ENCODE assay signal across 26 cellular contexts in genomic region chr1:3660704-3661103, GRCh38. TPM values are rescaled to one million over a fixed set of nuclear protein-coding genes. Genes with fewer than 3 reads are reported as not detected.
DNase-seq lines count a peak whose midpoint lies in the region; ATAC-seq, FAIRE-seq and TF ChIP-seq lines count a peak whose summit lies in the region.
"Had no signal": no experiment of that assay in that cellular context is flagged by ENCODE, and none has a peak within 500 bp of the region (broad histone marks: within the 10 kb centered on the region; RNA-seq: fewer than 3 reads in every experiment).

No MANE protein-coding gene starts in this region.

- H3K4me1 Mint-ChIP-seq in activated CD8-positive, alpha-beta T cell treated with anti-CD3 and anti-CD28 coated beads for 36 hours (ENCODE audit: low read depth), result peaks cover 15% of the 10 kb centered on the region
- H3K4me1 Mint-ChIP-seq in activated CD8-positive, alpha-beta T cell treated with anti-CD3 and anti-CD28 coated beads, Interleukin-2, amount 10 ng/mL, durations not matched to agents 7 days and 5 days (ENCODE audit: low read depth), result peaks cover 12% of the 10 kb centered on the region
- peaks cover 15% of the 10 kb centered on the region for H3K4me1 Mint-ChIP-seq in stimulated activated effector memory CD8-positive, alpha-beta T cell treated with anti-CD3 and anti-CD28 coated beads, Interleukin-12 subunit alpha, Interleukin-12 subunit beta, amount 100 ng/mL, for 72 hours
- H3K4me1 Mint-ChIP-seq in CD4-positive, alpha-beta memory T cell, result peaks cover 0 to 1% (median 0%) of the 10 kb centered on the region in 4 donors

- CTCF ChIA-PET in activated CD8-positive, alpha-beta T cell treated with anti-CD3 and anti-CD28 coated beads for 36 hours (lab: Charles Lee), result interaction anchor here (0.9 to 1.4 kb wide), 3 partner anchors 15 to 208 kb away, joined by 3 read pairs; no protein-coding TSS in a partner anchor
- CTCF ChIA-PET in activated CD8-positive, alpha-beta T cell treated with anti-CD3 and anti-CD28 coated beads, Interleukin-2, amount 10 ng/mL, durations not matched to agents 7 days and 5 days (lab: Charles Lee), result no interaction called here
- CTCF ChIA-PET in OCI-LY7 (lab: Charles Lee; ENCODE audit: unreplicated experiment), result no interaction called here
- CTCF ChIA-PET in CD4-positive, alpha-beta memory T cell (lab: Charles Lee; ENCODE audit: partially characterized antibody), result no interaction called here

- no TSS peak for BruUV-seq in OCI-LY7 (replicated peaks; lab: Mats Ljungman, UMichigan)

- intact Hi-C loops in activated CD8-positive, alpha-beta T cell treated with anti-CD3 and anti-CD28 coated beads for 36 hours (cut with micrococcal nuclease), result no loop called here
- intact Hi-C loops in OCI-LY7 (cut with micrococcal nuclease; ENCODE audit: unreplicated experiment), result no loop called here
- intact Hi-C loops in CD4-positive, alpha-beta memory T cell (cut with micrococcal nuclease), result no loop called here

- no peaks in the 10 kb centered on the region for H3K36me3 ChIP-seq in OCI-LY7 (ENCODE audit: insufficient read depth, low read length)
- no peaks in the 10 kb centered on the region for H3K36me3 ChIP-seq in CD4-positive, alpha-beta memory T cell (ENCODE audit: insufficient read depth, low read length)
- H3K36me3 ChIP-seq: HAP-1, Peyer's patch, SJCRH30 had no signal

- POLR2A ChIA-PET in activated CD8-positive, alpha-beta T cell treated with anti-CD3 and anti-CD28 coated beads for 36 hours (lab: Charles Lee), result no interaction called here
- POLR2A ChIA-PET in activated CD8-positive, alpha-beta T cell treated with anti-CD3 and anti-CD28 coated beads, Interleukin-2, amount 10 ng/mL, durations not matched to agents 7 days and 5 days (lab: Charles Lee), result no interaction called here
- POLR2A ChIA-PET in OCI-LY7 (lab: Charles Lee), result no interaction called here
- POLR2A ChIA-PET in CD4-positive, alpha-beta memory T cell (lab: Charles Lee; ENCODE audit: partially characterized antibody), result no interaction called here

- H3K4me3 Mint-ChIP-seq in activated CD8-positive, alpha-beta T cell treated with anti-CD3 and anti-CD28 coated beads for 36 hours, result no peak overlapping the region
- no peak overlapping the region for H3K4me3 Mint-ChIP-seq in activated CD8-positive, alpha-beta T cell treated with anti-CD3 and anti-CD28 coated beads, Interleukin-2, amount 10 ng/mL, durations not matched to agents 7 days and 5 days
- no peak overlapping the region for H3K4me3 Mint-ChIP-seq in stimulated activated effector memory CD8-positive, alpha-beta T cell treated with anti-CD3 and anti-CD28 coated beads, Interleukin-12 subunit alpha, Interleukin-12 subunit beta, amount 100 ng/mL, for 72 hours
- no peak overlapping the region for H3K4me3 Mint-ChIP-seq in CD4-positive, alpha-beta memory T cell

- peak; percentile 61 for FAIRE-seq in GM19239 (lab: Jason Lieb, UNC)
- FAIRE-seq: A204.1, D721Med, HTR-8/SVneo had no signal

- H3K79me2 ChIP-seq in OCI-LY7 (ENCODE audit: insufficient read depth, low read depth, low read length), result no peaks in the 10 kb centered on the region

- peaks cover 3% of the 10 kb centered on the region for H3K27me3 ChIP-seq in CD4-positive, alpha-beta memory T cell (ENCODE audit: insufficient read depth, low read length)
- H3K27me3 ChIP-seq: Peyer's patch, SJCRH30 had no signal

- ATAC-seq in activated CD8-positive, alpha-beta T cell treated with anti-CD3 and anti-CD28 coated beads for 36 hours, result peak; percentile 37
- no peak for ATAC-seq in activated CD8-positive, alpha-beta T cell treated with anti-CD3 and anti-CD28 coated beads, Interleukin-2, amount 10 ng/mL, durations not matched to agents 7 days and 5 days
- peak; percentile 77 for ATAC-seq in stimulated activated effector memory CD8-positive, alpha-beta T cell treated with anti-CD3 and anti-CD28 coated beads, Interleukin-12 subunit alpha, Interleukin-12 subunit beta, amount 100 ng/mL, for 72 hours

- H4K20me1 ChIP-seq in OCI-LY7 (ENCODE audit: insufficient read depth, low read length), result no peaks in the 10 kb centered on the region

- H3K9me3 Mint-ChIP-seq in activated CD8-positive, alpha-beta T cell treated with anti-CD3 and anti-CD28 coated beads for 36 hours, result no peaks in the 10 kb centered on the region
- no peaks in the 10 kb centered on the region for H3K9me3 Mint-ChIP-seq in activated CD8-positive, alpha-beta T cell treated with anti-CD3 and anti-CD28 coated beads, Interleukin-2, amount 10 ng/mL, durations not matched to agents 7 days and 5 days (ENCODE audit: insufficient read depth)
- no peaks in the 10 kb centered on the region for H3K9me3 Mint-ChIP-seq in stimulated activated effector memory CD8-positive, alpha-beta T cell treated with anti-CD3 and anti-CD28 coated beads, Interleukin-12 subunit alpha, Interleukin-12 subunit beta, amount 100 ng/mL, for 72 hours
- H3K9me3 Mint-ChIP-seq in CD4-positive, alpha-beta memory T cell, result no peaks in the 10 kb centered on the region

- no peaks in the 10 kb centered on the region for H3K9me2 ChIP-seq in OCI-LY7 (ENCODE audit: insufficient read depth, low read length)

- no peak overlapping the region for H3K27ac Mint-ChIP-seq in activated CD8-positive, alpha-beta T cell treated with anti-CD3 and anti-CD28 coated beads for 36 hours
- no peak overlapping the region for H3K27ac Mint-ChIP-seq in activated CD8-positive, alpha-beta T cell treated with anti-CD3 and anti-CD28 coated beads, Interleukin-2, amount 10 ng/mL, durations not matched to agents 7 days and 5 days
- H3K27ac Mint-ChIP-seq in stimulated activated effector memory CD8-positive, alpha-beta T cell treated with anti-CD3 and anti-CD28 coated beads, Interleukin-12 subunit alpha, Interleukin-12 subunit beta, amount 100 ng/mL, for 72 hours, result no peak overlapping the region
- H3K27ac Mint-ChIP-seq in CD4-positive, alpha-beta memory T cell, result no peak overlapping the region

- DNase-seq in activated CD8-positive, alpha-beta T cell treated with anti-CD3 and anti-CD28 coated beads for 36 hours, result no peak
- DNase-seq in activated CD8-positive, alpha-beta T cell treated with anti-CD3 and anti-CD28 coated beads, Interleukin-2, amount 10 ng/mL, durations not matched to agents 7 days and 5 days, result no peak
- DNase-seq in GM19239 (ENCODE audit: insufficient read length, low spot score) (no peak), OCI-LY7 (ENCODE audit: low spot score) (no peak), ecto neural progenitor cell (ENCODE audit: low spot score) (no peak)
- no peak for DNase-seq in stimulated activated effector memory CD8-positive, alpha-beta T cell treated with anti-CD3 and anti-CD28 coated beads, Interleukin-12 subunit alpha, Interleukin-12 subunit beta, amount 100 ng/mL, for 72 hours (ENCODE audit: low spot score in 2 of 2)
- DNase-seq in CD4-positive, alpha-beta memory T cell, result no peak
- DNase-seq: DMS53, EL, GF-D8, GM23248, IMR-90, NCI-H1048, NCI-H1417 treated with DMSO at 0.1 percent for 48 hours, NCI-H187 treated with DMSO at 0.1 percent for 48 hours, NCI-H2107, NCI-H446 treated with DMSO at 0.1 percent for 48 hours, NCI-H526 treated with DMSO at 0.1 percent for 48 hours, Peyer's patch, SJCRH30, T-helper 1 cell had no signal

- TF ChIP-seq CTCF in activated CD8-positive, alpha-beta T cell treated with anti-CD3 and anti-CD28 coated beads for 36 hours (IDR thresholded peaks at IDR 0.05), result no peak
- TF ChIP-seq CTCF in OCI-LY7 (conservative IDR thresholded peaks at IDR 0.05; ENCODE audit: low read length), result no peak

- peaks cover 27% of the 10 kb centered on the region for H3K27me3 Mint-ChIP-seq in activated CD8-positive, alpha-beta T cell treated with anti-CD3 and anti-CD28 coated beads for 36 hours
- peaks cover 8% of the 10 kb centered on the region for H3K27me3 Mint-ChIP-seq in activated CD8-positive, alpha-beta T cell treated with anti-CD3 and anti-CD28 coated beads, Interleukin-2, amount 10 ng/mL, durations not matched to agents 7 days and 5 days (ENCODE audit: low read depth)
- peaks cover 12 to 16% of the 10 kb centered on the region in 2 donors for H3K27me3 Mint-ChIP-seq in CD4-positive, alpha-beta memory T cell

- H3K4me2 ChIP-seq in OCI-LY7 (ENCODE audit: low read length), result no peak overlapping the region

- H2AFZ ChIP-seq in OCI-LY7 (ENCODE audit: low read length), result peak overlapping the region; percentile 71; the same call in 1 of the 2 replicates
- H2AFZ ChIP-seq: GM23248 had no signal

- no peaks in the 10 kb centered on the region for H3K36me3 Mint-ChIP-seq in activated CD8-positive, alpha-beta T cell treated with anti-CD3 and anti-CD28 coated beads for 36 hours (ENCODE audit: low read depth)
- H3K36me3 Mint-ChIP-seq in activated CD8-positive, alpha-beta T cell treated with anti-CD3 and anti-CD28 coated beads, Interleukin-2, amount 10 ng/mL, durations not matched to agents 7 days and 5 days (ENCODE audit: low read depth), result no peaks in the 10 kb centered on the region
- no peaks in the 10 kb centered on the region for H3K36me3 Mint-ChIP-seq in stimulated activated effector memory CD8-positive, alpha-beta T cell treated with anti-CD3 and anti-CD28 coated beads, Interleukin-12 subunit alpha, Interleukin-12 subunit beta, amount 100 ng/mL, for 72 hours
- no peaks in the 10 kb centered on the region for H3K36me3 Mint-ChIP-seq in CD4-positive, alpha-beta memory T cell

- no peak overlapping the region for H3K27ac ChIP-seq in OCI-LY7 (ENCODE audit: low read depth, low read length, poor library complexity, severe bottlenecking)
- H3K27ac ChIP-seq in CD4-positive, alpha-beta memory T cell (ENCODE audit: low read depth, low read length), result no peak overlapping the region
- H3K27ac ChIP-seq: C4-2B, GM23248, Peyer's patch, SJCRH30 had no signal

- H3K9me3 ChIP-seq in OCI-LY7 (ENCODE audit: low read length), result no peaks in the 10 kb centered on the region
- H3K9me3 ChIP-seq in CD4-positive, alpha-beta memory T cell (ENCODE audit: control insufficient read depth in 1 of 2, low read length in 2 of 2), result no peaks in the 10 kb centered on the region
- H3K9me3 ChIP-seq: HAP-1, Peyer's patch, SJCRH30 had no signal

- no peak overlapping the region for H3K4me3 ChIP-seq in OCI-LY7 (ENCODE audit: low read depth, low read length, poor library complexity, severe bottlenecking)
- H3K4me3 ChIP-seq in CD4-positive, alpha-beta memory T cell (ENCODE audit: low read length in 2 of 2), result no peak overlapping the region
- H3K4me3 ChIP-seq: GM23248, HAP-1, Peyer's patch, SJCRH30 had no signal

- H3K4me1 ChIP-seq in OCI-LY7 (ENCODE audit: insufficient read depth, low read length, poor library complexity, severe bottlenecking), result peaks cover 33% of the 10 kb centered on the region
- H3K4me1 ChIP-seq in CD4-positive, alpha-beta memory T cell (ENCODE audit: insufficient read depth, low read length), result no peaks in the 10 kb centered on the region
- H3K4me1 ChIP-seq: HAP-1 had no signal

RNA-seq across cellular contexts. Expression of gene TP73, which starts 8.4 kb away (rescaled TPM):
- total RNA-seq in activated CD8-positive, alpha-beta T cell treated with anti-CD3 and anti-CD28 coated beads for 36 hours, result under 1 TPM; 0.60 to 0.68 TPM
- 1 to 10 TPM; 1.3 to 1.4 TPM for total RNA-seq in activated CD8-positive, alpha-beta T cell treated with anti-CD3 and anti-CD28 coated beads, Interleukin-2, amount 10 ng/mL, durations not matched to agents 7 days and 5 days
- total RNA-seq in OCI-LY7 (2014; rRNA removed; shearing (Covaris generic)), result 0.05 TPM in 1 of 2 replicates, not detected in the other
- total RNA-seq in OCI-LY7 (2022), result 0.37 and 0.48 TPM in 2 replicates
- under 1 TPM in 1 of 2 experiments, not detected in 1; 0.17 TPM for total RNA-seq in CD4-positive, alpha-beta memory T cell
- polyA plus RNA-seq in CD4-positive, alpha-beta memory T cell, result under 1 TPM in 1 of 2 donors, not detected in 1; 0.15 TPM
- total RNA-seq: GM23248, IMR-90 had no signal
- polyA plus RNA-seq: GM23248, IMR-90 had no signal

RNA-seq across cellular contexts. Expression of gene WRAP73, which starts 10.8 kb away (rescaled TPM):
- total RNA-seq in activated CD8-positive, alpha-beta T cell treated with anti-CD3 and anti-CD28 coated beads for 36 hours, result 10 to 100 TPM; 34.2 to 35.4 TPM
- 10 to 100 TPM; 33.1 to 36.7 TPM for total RNA-seq in activated CD8-positive, alpha-beta T cell treated with anti-CD3 and anti-CD28 coated beads, Interleukin-2, amount 10 ng/mL, durations not matched to agents 7 days and 5 days
- total RNA-seq in OCI-LY7 (2014; rRNA removed; shearing (Covaris generic)), result 28.1 and 40.0 TPM in 2 replicates
- total RNA-seq in OCI-LY7 (2022), result 32.9 and 34.7 TPM in 2 replicates
- total RNA-seq in CD4-positive, alpha-beta memory T cell, result 10 to 100 TPM; 39.0 to 40.7 TPM
- polyA plus RNA-seq in CD4-positive, alpha-beta memory T cell, result 10 to 100 TPM; 24.4 to 30.1 TPM

RNA-seq across cellular contexts. Expression of gene TPRG1L, which starts 35.9 kb away (rescaled TPM):
- 1 to 10 TPM; 6.1 to 6.2 TPM for total RNA-seq in activated CD8-positive, alpha-beta T cell treated with anti-CD3 and anti-CD28 coated beads for 36 hours
- total RNA-seq in activated CD8-positive, alpha-beta T cell treated with anti-CD3 and anti-CD28 coated beads, Interleukin-2, amount 10 ng/mL, durations not matched to agents 7 days and 5 days, result 10 to 100 TPM in 1 of 2 experiments, 1 to 10 TPM in 1; 9.9 to 10.0 TPM
- 3.1 and 3.6 TPM in 2 replicates for total RNA-seq in OCI-LY7 (2014; rRNA removed; shearing (Covaris generic))
- total RNA-seq in OCI-LY7 (2022), result 6.8 and 7.4 TPM in 2 replicates
- 10 to 100 TPM; 57.9 to 59.5 TPM for total RNA-seq in CD4-positive, alpha-beta memory T cell
- 10 to 100 TPM; 41.4 to 46.4 TPM for polyA plus RNA-seq in CD4-positive, alpha-beta memory T cell

RNA-seq across cellular contexts. Expression of gene MEGF6, which starts 49.4 kb away (rescaled TPM):
- total RNA-seq in activated CD8-positive, alpha-beta T cell treated with anti-CD3 and anti-CD28 coated beads for 36 hours, result 1 to 10 TPM; 2.0 to 2.5 TPM
- total RNA-seq in activated CD8-positive, alpha-beta T cell treated with anti-CD3 and anti-CD28 coated beads, Interleukin-2, amount 10 ng/mL, durations not matched to agents 7 days and 5 days, result 1 to 10 TPM; 7.1 to 8.3 TPM
- total RNA-seq in OCI-LY7 (2014; rRNA removed; shearing (Covaris generic)), result 0.10 and 0.32 TPM in 2 replicates
- total RNA-seq in OCI-LY7 (2022), result 0.15 and 0.17 TPM in 2 replicates
- 100 to 1,000 TPM; 167 to 168 TPM for total RNA-seq in CD4-positive, alpha-beta memory T cell
- polyA plus RNA-seq in CD4-positive, alpha-beta memory T cell, result 1 to 10 TPM; 2.4 to 7.1 TPM
- total RNA-seq: SJCRH30 had no signal

Comparison
In these comparisons a context has a peak if more than half of its experiments do, and no peak if none do; other contexts are left out.
1. RNA of gene TPRG1L, which starts 35.9 kb away (total RNA-seq): 57.9 to 59.5 TPM in CD4-positive, alpha-beta memory T cell; 9.9 to 10.0 TPM in activated CD8-positive, alpha-beta T cell treated with anti-CD3 and anti-CD28 coated beads, Interleukin-2, amount 10 ng/mL, durations not matched to agents 7 days and 5 days, 3.1 to 7.4 TPM in OCI-LY7 and 6.1 to 6.2 TPM in activated CD8-positive, alpha-beta T cell treated with anti-CD3 and anti-CD28 coated beads for 36 hours; every median in the first group is over 4 times any median in the second.